16 cellular contexts compared by ENCODE assay signal in genomic region chr1:232568906-232569305, GRCh38.
DNase-seq lines count a peak whose midpoint lies in the region; ATAC-seq and TF ChIP-seq lines count a peak whose summit lies in the region.
"Had no signal": no experiment of that assay in that cellular context is flagged by ENCODE, and none has a peak within 500 bp of the region (broad histone marks: within the 10 kb centered on the region; RNA-seq: fewer than 3 reads in every experiment).

No MANE protein-coding gene starts in this region.

- TF ChIP-seq EP300 in tibial nerve (IDR thresholded peaks at IDR 0.05) = no peak

- no peak for ATAC-seq in HG03280 (IDR thresholded peaks at IDR 0.05; ENCODE audit: unreplicated experiment)
- ATAC-seq: HCT116 had no signal

- no peaks in the 10 kb centered on the region for H3K27me3 Mint-ChIP-seq in CD4-positive, alpha-beta memory T cell

- WGBS in tibial nerve, 2 donors = 56 to 60% methylated on average over 4 of the region's 4 CpGs

- peaks cover 0 to 67% (median 16%) of the 10 kb centered on the region in 4 donors for H3K4me1 ChIP-seq in tibial nerve
- H3K4me1 ChIP-seq in CD4-positive, alpha-beta memory T cell (ENCODE audit: insufficient read depth, low read length) = peaks cover 6% of the 10 kb centered on the region

- H3K9me3 ChIP-seq in tibial nerve (no peaks in the 10 kb centered on the region), MG63 (no peaks in the 10 kb centered on the region)
- no peaks in the 10 kb centered on the region for H3K9me3 ChIP-seq in CD4-positive, alpha-beta memory T cell (ENCODE audit: control insufficient read depth in 1 of 2, low read length in 2 of 2)

- no peaks in the 10 kb centered on the region for H3K36me3 ChIP-seq in tibial nerve
- no peaks in the 10 kb centered on the region for H3K36me3 ChIP-seq in CD4-positive, alpha-beta memory T cell (ENCODE audit: insufficient read depth, low read length)
- peaks cover 17% of the 10 kb centered on the region for H3K36me3 ChIP-seq in MG63

- intact Hi-C loops in CD4-positive, alpha-beta memory T cell (cut with micrococcal nuclease) = no loop called here

- no peaks in the 10 kb centered on the region for H3K36me3 Mint-ChIP-seq in CD4-positive, alpha-beta memory T cell

- CTCF ChIA-PET in CD4-positive, alpha-beta memory T cell (lab: Charles Lee; ENCODE audit: partially characterized antibody) = interaction anchor here (1.3 to 2.2 kb wide), 2 partner anchors 8 to 10 kb away, joined by 3 to 5 read pairs; no protein-coding TSS in a partner anchor

- no peaks in the 10 kb centered on the region for H3K27me3 ChIP-seq in tibial nerve
- H3K27me3 ChIP-seq in CD4-positive, alpha-beta memory T cell (ENCODE audit: insufficient read depth, low read length) = no peaks in the 10 kb centered on the region
- H3K27me3 ChIP-seq in MG63 = no peaks in the 10 kb centered on the region

- DNase-seq in NCI-H1417 (lab: John Stamatoyannopoulos, UW) = peak in 2 of 3 experiments; percentile 17 to 58
- DNase-seq in NCI-H1417 treated with DMSO at 0.1 percent for 48 hours (lab: John Stamatoyannopoulos, UW) = no peak
- peak; percentile 44 for DNase-seq in NCI-H146 treated with DMSO at 0.1 percent for 48 hours (lab: John Stamatoyannopoulos, UW; ENCODE audit: unreplicated experiment)
- peak; percentile 14 for DNase-seq in fibroblast of peridontal ligament (ENCODE audit: extremely low read depth)
- DNase-seq in tibial nerve (ENCODE audit: low spot score in 2 of 2) = no peak
- DNase-seq in CD4-positive, alpha-beta memory T cell = no peak
- no peak for DNase-seq in MG63
- DNase-seq: C1 segment of cervical spinal cord; GF-D8; KBM-7; NCI-H1105; NCI-H510A treated with DMSO at 0.1 percent for 48 hours; NK-92 treated with Interleukin-12 subunit alpha and Interleukin-12 subunit beta, amount 100 ng/mL, for 24 hours had no signal

- no peak overlapping the region for H3K4me3 ChIP-seq in tibial nerve
- H3K4me3 ChIP-seq in CD4-positive, alpha-beta memory T cell (ENCODE audit: low read length in 2 of 2) = no peak overlapping the region
- no peak overlapping the region for H3K4me3 ChIP-seq in MG63

- peak overlapping the region in 1 of 8 donors; percentile 22 for H3K4me3 Mint-ChIP-seq in CD4-positive, alpha-beta memory T cell

- peak overlapping the region in 3 of 4 donors; percentile 25 to 55 (median 28) for H3K27ac ChIP-seq in tibial nerve
- H3K27ac ChIP-seq in CD4-positive, alpha-beta memory T cell (ENCODE audit: low read depth, low read length) = no peak overlapping the region
- H3K27ac ChIP-seq: HL-60 had no signal

- POLR2A ChIA-PET in CD4-positive, alpha-beta memory T cell (lab: Charles Lee; ENCODE audit: partially characterized antibody) = interaction anchor here (1.4 kb wide), 1 partner anchor 58 kb away, joined by 3 read pairs; no protein-coding TSS in a partner anchor

- TF ChIP-seq POLR2A in tibial nerve (IDR thresholded peaks at IDR 0.05) = no peak

- H3K27ac Mint-ChIP-seq in CD4-positive, alpha-beta memory T cell = no peak overlapping the region

- no peak for TF ChIP-seq CTCF in tibial nerve (IDR thresholded peaks at IDR 0.05)

- peaks cover 0 to 4% (median 0%) of the 10 kb centered on the region in 8 donors for H3K9me3 Mint-ChIP-seq in CD4-positive, alpha-beta memory T cell

- peaks cover 6 to 20% (median 11%) of the 10 kb centered on the region in 4 donors for H3K4me1 Mint-ChIP-seq in CD4-positive, alpha-beta memory T cell

Comparison
In these comparisons a context has a peak if more than half of its experiments do, and no peak if none do; other contexts are left out.
1. DNase-seq: peak in NCI-H1417 (2 of 3), NCI-H146 treated with DMSO at 0.1 percent for 48 hours (single experiment) and fibroblast of peridontal ligament (single experiment); none in NCI-H1417 treated with DMSO at 0.1 percent for 48 hours (single experiment), tibial nerve (0 of 2), CD4-positive, alpha-beta memory T cell (0 of 5) and MG63 (single experiment).